In the genomic region with DNA sequence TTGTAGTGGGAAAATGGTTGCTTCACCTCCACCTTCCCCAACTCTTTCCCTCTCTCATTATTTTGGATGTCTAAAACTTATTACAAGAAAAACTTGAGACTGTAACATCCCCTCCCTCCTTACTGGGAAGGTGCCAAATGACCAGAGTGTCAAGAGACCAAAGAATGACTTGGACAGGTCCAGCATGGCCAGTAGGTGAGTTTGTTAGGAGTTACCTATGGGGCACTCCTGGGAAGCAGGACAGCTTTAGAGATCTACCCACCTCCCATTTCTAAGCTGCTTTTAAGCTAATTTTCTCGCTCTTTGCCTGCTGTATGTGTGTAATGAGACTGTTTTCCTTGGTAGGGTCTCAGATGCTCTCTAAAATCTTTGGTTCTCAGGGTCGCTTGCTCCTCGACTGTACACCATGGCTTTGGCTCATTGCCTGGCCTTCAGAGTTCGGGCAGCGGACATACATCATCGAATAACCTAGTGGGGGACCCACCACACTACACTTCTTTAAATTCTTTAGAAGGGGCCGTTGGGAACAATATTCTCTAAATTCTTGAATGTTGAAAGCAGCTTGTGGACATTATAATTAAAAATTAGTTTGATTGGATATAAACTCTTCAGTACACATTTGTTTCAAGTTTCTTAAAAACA, we compare ENCODE assay signal across 1 cellular context.
TF ChIP-seq lines count a peak whose summit lies in the region.

No MANE protein-coding gene starts in this region.

TF ChIP-seq in A549, 52 proteins besides CTCF, POLR2A, EP300 and RAD21 (continued from another document):
- TF ChIP-seq, protein P1, sequence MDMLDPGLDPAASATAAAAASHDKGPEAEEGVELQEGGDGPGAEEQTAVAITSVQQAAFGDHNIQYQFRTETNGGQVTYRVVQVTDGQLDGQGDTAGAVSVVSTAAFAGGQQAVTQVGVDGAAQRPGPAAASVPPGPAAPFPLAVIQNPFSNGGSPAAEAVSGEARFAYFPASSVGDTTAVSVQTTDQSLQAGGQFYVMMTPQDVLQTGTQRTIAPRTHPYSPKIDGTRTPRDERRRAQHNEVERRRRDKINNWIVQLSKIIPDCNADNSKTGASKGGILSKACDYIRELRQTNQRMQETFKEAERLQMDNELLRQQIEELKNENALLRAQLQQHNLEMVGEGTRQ (IDR thresholded peaks at IDR 0.05) = no peak
- TF ChIP-seq ESRRA (IDR thresholded peaks at IDR 0.05; ENCODE audit: borderline replicate concordance, low read length) (no peak), KDM1A (IDR thresholded peaks at IDR 0.05; ENCODE audit: low read depth) (no peak), ZNF302 (CRISPR knock-in tag; IDR thresholded peaks at IDR 0.05) (no peak), EHMT2 (IDR thresholded peaks at IDR 0.05; ENCODE audit: low read depth) (no peak), NR3C1 (IDR thresholded peaks at IDR 0.05) (no peak), EHF (CRISPR knock-in tag; IDR thresholded peaks at IDR 0.05) (no peak), NPAS2 (CRISPR knock-in tag; IDR thresholded peaks at IDR 0.05; ENCODE audit: borderline replicate concordance) (no peak), RCOR1 (IDR thresholded peaks at IDR 0.05; ENCODE audit: low read depth, low read length) (no peak), SREBF2 (IDR thresholded peaks at IDR 0.05) (no peak), TP53 (CRISPR knock-in tag; IDR thresholded peaks at IDR 0.05) (no peak)
- TF ChIP-seq, protein P2, sequence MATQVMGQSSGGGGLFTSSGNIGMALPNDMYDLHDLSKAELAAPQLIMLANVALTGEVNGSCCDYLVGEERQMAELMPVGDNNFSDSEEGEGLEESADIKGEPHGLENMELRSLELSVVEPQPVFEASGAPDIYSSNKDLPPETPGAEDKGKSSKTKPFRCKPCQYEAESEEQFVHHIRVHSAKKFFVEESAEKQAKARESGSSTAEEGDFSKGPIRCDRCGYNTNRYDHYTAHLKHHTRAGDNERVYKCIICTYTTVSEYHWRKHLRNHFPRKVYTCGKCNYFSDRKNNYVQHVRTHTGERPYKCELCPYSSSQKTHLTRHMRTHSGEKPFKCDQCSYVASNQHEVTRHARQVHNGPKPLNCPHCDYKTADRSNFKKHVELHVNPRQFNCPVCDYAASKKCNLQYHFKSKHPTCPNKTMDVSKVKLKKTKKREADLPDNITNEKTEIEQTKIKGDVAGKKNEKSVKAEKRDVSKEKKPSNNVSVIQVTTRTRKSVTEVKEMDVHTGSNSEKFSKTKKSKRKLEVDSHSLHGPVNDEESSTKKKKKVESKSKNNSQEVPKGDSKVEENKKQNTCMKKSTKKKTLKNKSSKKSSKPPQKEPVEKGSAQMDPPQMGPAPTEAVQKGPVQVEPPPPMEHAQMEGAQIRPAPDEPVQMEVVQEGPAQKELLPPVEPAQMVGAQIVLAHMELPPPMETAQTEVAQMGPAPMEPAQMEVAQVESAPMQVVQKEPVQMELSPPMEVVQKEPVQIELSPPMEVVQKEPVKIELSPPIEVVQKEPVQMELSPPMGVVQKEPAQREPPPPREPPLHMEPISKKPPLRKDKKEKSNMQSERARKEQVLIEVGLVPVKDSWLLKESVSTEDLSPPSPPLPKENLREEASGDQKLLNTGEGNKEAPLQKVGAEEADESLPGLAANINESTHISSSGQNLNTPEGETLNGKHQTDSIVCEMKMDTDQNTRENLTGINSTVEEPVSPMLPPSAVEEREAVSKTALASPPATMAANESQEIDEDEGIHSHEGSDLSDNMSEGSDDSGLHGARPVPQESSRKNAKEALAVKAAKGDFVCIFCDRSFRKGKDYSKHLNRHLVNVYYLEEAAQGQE (IDR thresholded peaks at IDR 0.05) = no peak
TF ChIP-seq in A549: peak in this region for 0.
